Comparison of ENCODE assay signal across 13 cellular contexts in the genomic region with DNA sequence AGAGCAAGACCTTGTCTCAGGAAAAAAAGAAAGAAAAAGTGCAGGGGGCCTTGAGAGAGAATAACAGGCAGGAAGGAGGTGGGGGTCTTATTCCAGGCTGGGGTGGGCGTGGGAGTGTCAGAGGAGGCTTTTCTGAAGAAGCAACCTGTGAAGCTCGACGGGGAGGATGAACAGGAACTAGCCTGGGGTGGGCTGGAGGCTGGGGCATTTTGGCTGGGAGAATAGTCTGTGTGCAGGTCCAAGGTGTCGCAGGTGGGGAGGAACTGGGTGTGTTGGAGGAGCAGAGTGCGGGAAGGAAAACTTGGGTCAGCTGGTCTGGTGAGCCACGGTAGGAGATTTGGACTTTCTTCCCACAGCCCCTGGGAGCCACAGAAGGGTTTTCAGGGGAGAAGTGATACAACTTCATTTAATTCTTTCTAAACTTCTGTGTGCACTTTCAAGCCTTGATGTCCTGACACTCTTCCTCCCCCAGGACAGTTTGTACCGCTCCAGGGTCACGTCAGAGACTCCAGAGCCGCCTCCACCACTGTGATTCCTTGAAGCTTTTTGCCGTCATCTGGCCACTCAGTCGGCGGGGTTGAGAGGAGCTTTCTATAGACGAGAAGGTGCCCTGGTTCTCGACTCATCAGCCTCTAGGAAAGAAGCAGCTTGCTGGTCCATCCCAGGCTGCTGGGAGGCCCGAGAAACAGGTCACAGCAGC.
DNase-seq lines count a peak whose midpoint lies in the region; ATAC-seq and TF ChIP-seq lines count a peak whose summit lies in the region.
"Had no signal": no experiment of that assay in that cellular context is flagged by ENCODE, and none has a peak within 500 bp of the region (broad histone marks: within the 10 kb centered on the region; RNA-seq: fewer than 3 reads in every experiment).

No MANE protein-coding gene starts in this region.

- peaks cover 5% of the 10 kb centered on the region; the same call in 1 of the 2 replicates for H3F3A ChIP-seq in DOHH2 (ENCODE audit: control insufficient read depth, insufficient read depth)

- peak; percentile 2 for ATAC-seq in GM21367 (IDR thresholded peaks at IDR 0.05; ENCODE audit: unreplicated experiment)
- no peak for ATAC-seq in activated T-helper 17 cell treated with anti-CD3 and anti-CD28 coated beads, Interleukin-2, amount 50 U/mL, for 72 hours (replicated peaks)
- ATAC-seq in GM19463 (IDR thresholded peaks at IDR 0.05; ENCODE audit: unreplicated experiment) = no peak

- H3K9me3 Mint-ChIP-seq in activated T-helper 17 cell treated with anti-CD3 and anti-CD28 coated beads, Interleukin-2, amount 50 U/mL, for 72 hours = no peaks in the 10 kb centered on the region
- no peaks in the 10 kb centered on the region for H3K9me3 Mint-ChIP-seq in neural crest cell

- no peaks in the 10 kb centered on the region for H4K20me1 ChIP-seq in DOHH2 (ENCODE audit: control insufficient read depth, insufficient read depth, low read depth, low read length)

- H3K27ac Mint-ChIP-seq in activated T-helper 17 cell treated with anti-CD3 and anti-CD28 coated beads, Interleukin-2, amount 50 U/mL, for 72 hours = peak overlapping the region; percentile 94
- peak overlapping the region; percentile 27 for H3K27ac Mint-ChIP-seq in neural crest cell (ENCODE audit: unreplicated experiment)

- no peaks in the 10 kb centered on the region for H3K27me3 Mint-ChIP-seq in activated T-helper 17 cell treated with anti-CD3 and anti-CD28 coated beads, Interleukin-2, amount 50 U/mL, for 72 hours
- H3K27me3 Mint-ChIP-seq in neural crest cell (ENCODE audit: low read depth) = no peaks in the 10 kb centered on the region

- peak overlapping the region; percentile 83 for H3K4me3 Mint-ChIP-seq in activated T-helper 17 cell treated with anti-CD3 and anti-CD28 coated beads, Interleukin-2, amount 50 U/mL, for 72 hours
- no peak overlapping the region for H3K4me3 Mint-ChIP-seq in neural crest cell

- H3K79me2 ChIP-seq in DOHH2 (ENCODE audit: control insufficient read depth, low read length) = peaks cover 37% of the 10 kb centered on the region

- H3K4me1 ChIP-seq in DOHH2 (ENCODE audit: control insufficient read depth, low read length) = peaks cover 60% of the 10 kb centered on the region
- H3K4me1 ChIP-seq: left ventricle myocardium inferior, thyroid gland had no signal

- H3K4me3 ChIP-seq in DOHH2 (ENCODE audit: low read length) = peak overlapping the region; percentile 46
- H3K4me3 ChIP-seq: left ventricle myocardium inferior, thyroid gland had no signal

- H3K9me2 ChIP-seq in DOHH2 (replicated peaks; ENCODE audit: control insufficient read depth, low read length) = no peaks in the 10 kb centered on the region

- no peaks in the 10 kb centered on the region for H3K36me3 Mint-ChIP-seq in activated T-helper 17 cell treated with anti-CD3 and anti-CD28 coated beads, Interleukin-2, amount 50 U/mL, for 72 hours (ENCODE audit: low read depth)
- peaks cover 4% of the 10 kb centered on the region for H3K36me3 Mint-ChIP-seq in neural crest cell (ENCODE audit: low read depth)

- H3K9me3 ChIP-seq in DOHH2 (ENCODE audit: control insufficient read depth, insufficient read depth, low read length) = no peaks in the 10 kb centered on the region
- H3K9me3 ChIP-seq: thyroid gland had no signal

- DNase-seq in neural crest cell (ENCODE audit: low read depth, low spot score) (no peak), KG1 (lab: John Stamatoyannopoulos, UW) (no peak), DMS153 (lab: John Stamatoyannopoulos, UW) (no peak)
- DNase-seq: activated CD4-positive, CD25-positive, alpha-beta regulatory T cell treated with anti-CD3 and anti-CD28 coated beads, Interleukin-2, amount 50 U/mL, for 72 hours; C1 segment of cervical spinal cord; EL; left ventricle myocardium inferior; NCI-H1105; thyroid gland had no signal

- peak overlapping the region; percentile 64 for H3K4me2 ChIP-seq in DOHH2 (ENCODE audit: low read length)

- no peak for TF ChIP-seq CTCF in DOHH2 (IDR thresholded peaks at IDR 0.05; ENCODE audit: low read depth, low read length, poor library complexity, severe bottlenecking)
- no peak for TF ChIP-seq CTCF in neural crest cell (conservative IDR thresholded peaks at IDR 0.05)

- H3K4me1 Mint-ChIP-seq in activated T-helper 17 cell treated with anti-CD3 and anti-CD28 coated beads, Interleukin-2, amount 50 U/mL, for 72 hours = peaks cover 24% of the 10 kb centered on the region
- H3K4me1 Mint-ChIP-seq in neural crest cell = peaks cover 37% of the 10 kb centered on the region

- H3K27me3 ChIP-seq in DOHH2 (ENCODE audit: control insufficient read depth, low read length) = no peaks in the 10 kb centered on the region
- H3K27me3 ChIP-seq: thyroid gland had no signal

- H3K27ac ChIP-seq in DOHH2 (ENCODE audit: low read depth, low read length) = peak overlapping the region; percentile 63
- H3K27ac ChIP-seq: left ventricle myocardium inferior, thyroid gland had no signal

- peaks cover 20% of the 10 kb centered on the region for H3K36me3 ChIP-seq in DOHH2 (ENCODE audit: control insufficient read depth, low read length)
- H3K36me3 ChIP-seq: left ventricle myocardium inferior, thyroid gland had no signal
